1 cellular context compared by ENCODE assay signal in the genomic region with DNA sequence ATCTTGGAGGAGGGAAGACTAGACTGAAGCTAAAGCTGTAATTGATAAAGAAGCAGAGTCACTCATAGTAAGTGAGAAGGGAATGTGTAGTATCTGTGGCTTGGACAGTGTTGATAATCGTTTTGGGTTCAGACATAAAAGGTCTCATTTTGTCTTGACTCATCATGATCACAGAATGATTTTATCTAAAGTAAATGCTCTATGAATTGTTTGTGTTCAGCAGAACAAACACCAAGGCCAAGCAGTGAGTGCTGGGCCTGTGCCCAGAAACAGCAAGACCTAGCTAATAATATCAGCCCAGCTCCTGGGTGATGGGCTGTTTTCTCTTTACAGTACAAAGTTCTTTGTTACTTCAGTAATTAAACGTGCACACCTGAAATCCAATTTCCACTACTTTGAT.
A peak's percentile ranks its signal among the peaks of the same experiment; 100 is the strongest.
TF ChIP-seq lines count a peak whose summit lies in the region.

No MANE protein-coding gene starts in this region.

TF ChIP-seq in HepG2, 621 proteins besides CTCF, POLR2A, EP300 and RAD21 (continued from another document and continues in another):
- TF ChIP-seq, protein P1, sequence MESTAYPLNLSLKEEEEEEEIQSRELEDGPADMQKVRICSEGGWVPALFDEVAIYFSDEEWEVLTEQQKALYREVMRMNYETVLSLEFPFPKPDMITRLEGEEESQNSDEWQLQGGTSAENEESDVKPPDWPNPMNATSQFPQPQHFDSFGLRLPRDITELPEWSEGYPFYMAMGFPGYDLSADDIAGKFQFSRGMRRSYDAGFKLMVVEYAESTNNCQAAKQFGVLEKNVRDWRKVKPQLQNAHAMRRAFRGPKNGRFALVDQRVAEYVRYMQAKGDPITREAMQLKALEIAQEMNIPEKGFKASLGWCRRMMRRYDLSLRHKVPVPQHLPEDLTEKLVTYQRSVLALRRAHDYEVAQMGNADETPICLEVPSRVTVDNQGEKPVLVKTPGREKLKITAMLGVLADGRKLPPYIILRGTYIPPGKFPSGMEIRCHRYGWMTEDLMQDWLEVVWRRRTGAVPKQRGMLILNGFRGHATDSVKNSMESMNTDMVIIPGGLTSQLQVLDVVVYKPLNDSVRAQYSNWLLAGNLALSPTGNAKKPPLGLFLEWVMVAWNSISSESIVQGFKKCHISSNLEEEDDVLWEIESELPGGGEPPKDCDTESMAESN (CRISPR knock-in tag; conservative IDR thresholded peaks at IDR 0.05): no peak
- TF ChIP-seq SKI (IDR thresholded peaks at IDR 0.05; ENCODE audit: partially characterized antibody) (peak; percentile 12), FOXJ3 (CRISPR knock-in tag; IDR thresholded peaks at IDR 0.05; ENCODE audit: borderline replicate concordance) (peak; percentile 80; the same call in 1 of the 2 replicates), TCF12 (IDR thresholded peaks at IDR 0.05) (no peak), TCF12 (CRISPR knock-in tag; IDR thresholded peaks at IDR 0.05) (no peak), ZFAT (CRISPR knock-in tag; conservative IDR thresholded peaks at IDR 0.05) (no peak), ZMYM3 (CRISPR knock-in tag; IDR thresholded peaks at IDR 0.05) (no peak), RXRB (CRISPR knock-in tag; IDR thresholded peaks at IDR 0.05; ENCODE audit: borderline replicate concordance) (peak; percentile 52; the same call in 1 of the 2 replicates), ZFY (CRISPR knock-in tag; IDR thresholded peaks at IDR 0.05) (0 out of 2 replicates have a peak, but pooled peaks have one; percentile 23), MED8 (CRISPR knock-in tag; IDR thresholded peaks at IDR 0.05; ENCODE audit: insufficient replicate concordance) (no peak), MTF1 (CRISPR knock-in tag; IDR thresholded peaks at IDR 0.05) (no peak), NKX3-1 (CRISPR knock-in tag; IDR thresholded peaks at IDR 0.05) (no peak), FOXA3 (CRISPR knock-in tag; IDR thresholded peaks at IDR 0.05) (peak; percentile 83), ZBTB7A (CRISPR knock-in tag; IDR thresholded peaks at IDR 0.05) (no peak), FOXP1 (IDR thresholded peaks at IDR 0.05) (no peak), FOXP1 (CRISPR knock-in tag; IDR thresholded peaks at IDR 0.05) (peak; percentile 84), GATA4 (IDR thresholded peaks at IDR 0.05; ENCODE audit: borderline replicate concordance, low read depth) (peak; percentile 92; the same call in 1 of the 2 replicates), RAD51 (IDR thresholded peaks at IDR 0.05; ENCODE audit: borderline replicate concordance) (no peak), TEAD3 (CRISPR knock-in tag; optimal IDR thresholded peaks at IDR 0.05; ENCODE audit: borderline replicate concordance) (peak; percentile 43), EHMT2 (IDR thresholded peaks at IDR 0.05; ENCODE audit: borderline replicate concordance, low read depth, low read length) (peak; percentile 56; the same call in 1 of the 2 replicates), ZFX (CRISPR knock-in tag; IDR thresholded peaks at IDR 0.05; ENCODE audit: low read depth) (0 out of 2 replicates have a peak, but pooled peaks have one; percentile 22), ZMAT3 (CRISPR knock-in tag; conservative IDR thresholded peaks at IDR 0.05) (no peak), ZNF484 (CRISPR knock-in tag; IDR thresholded peaks at IDR 0.05; ENCODE audit: borderline replicate concordance, low read depth) (no peak), ZNF317 (CRISPR knock-in tag; IDR thresholded peaks at IDR 0.05) (0 out of 2 replicates have a peak, but pooled peaks have one; percentile 27), TCF7L2 (IDR thresholded peaks at IDR 0.05; ENCODE audit: low read depth, low read length) (peak; percentile 44; the same call in 1 of the 2 replicates), ZNF451 (CRISPR knock-in tag; IDR thresholded peaks at IDR 0.05) (no peak), MIER3 (CRISPR knock-in tag; IDR thresholded peaks at IDR 0.05; ENCODE audit: borderline replicate concordance) (peak; percentile 59; the same call in 1 of the 2 replicates), MEF2D (CRISPR knock-in tag; IDR thresholded peaks at IDR 0.05) (peak; percentile 61; the same call in 1 of the 2 replicates), ZKSCAN8 (CRISPR knock-in tag; IDR thresholded peaks at IDR 0.05; ENCODE audit: borderline replicate concordance) (peak; percentile 81; the same call in 1 of the 2 replicates), ZNF761 (CRISPR knock-in tag; conservative IDR thresholded peaks at IDR 0.05) (no peak), ZBTB42 (CRISPR knock-in tag; IDR thresholded peaks at IDR 0.05) (no peak), MTF2 (CRISPR knock-in tag; IDR thresholded peaks at IDR 0.05; ENCODE audit: borderline replicate concordance) (no peak), KAT8 (CRISPR knock-in tag; IDR thresholded peaks at IDR 0.05) (peak; percentile 52), MIER2 (CRISPR knock-in tag; IDR thresholded peaks at IDR 0.05) (0 out of 2 replicates have a peak, but pooled peaks have one; percentile 30), NR3C1 (CRISPR knock-in tag; IDR thresholded peaks at IDR 0.05) (no peak), ZNF367 (CRISPR knock-in tag; IDR thresholded peaks at IDR 0.05; ENCODE audit: borderline replicate concordance) (no peak), ZNF101 (CRISPR knock-in tag; IDR thresholded peaks at IDR 0.05; ENCODE audit: borderline replicate concordance, low read depth) (no peak)
- TF ChIP-seq, protein P2, sequence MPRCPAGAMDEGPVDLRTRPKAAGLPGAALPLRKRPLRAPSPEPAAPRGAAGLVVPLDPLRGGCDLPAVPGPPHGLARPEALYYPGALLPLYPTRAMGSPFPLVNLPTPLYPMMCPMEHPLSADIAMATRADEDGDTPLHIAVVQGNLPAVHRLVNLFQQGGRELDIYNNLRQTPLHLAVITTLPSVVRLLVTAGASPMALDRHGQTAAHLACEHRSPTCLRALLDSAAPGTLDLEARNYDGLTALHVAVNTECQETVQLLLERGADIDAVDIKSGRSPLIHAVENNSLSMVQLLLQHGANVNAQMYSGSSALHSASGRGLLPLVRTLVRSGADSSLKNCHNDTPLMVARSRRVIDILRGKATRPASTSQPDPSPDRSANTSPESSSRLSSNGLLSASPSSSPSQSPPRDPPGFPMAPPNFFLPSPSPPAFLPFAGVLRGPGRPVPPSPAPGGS (CRISPR knock-in tag; IDR thresholded peaks at IDR 0.05): no peak
- TF ChIP-seq, protein P3, sequence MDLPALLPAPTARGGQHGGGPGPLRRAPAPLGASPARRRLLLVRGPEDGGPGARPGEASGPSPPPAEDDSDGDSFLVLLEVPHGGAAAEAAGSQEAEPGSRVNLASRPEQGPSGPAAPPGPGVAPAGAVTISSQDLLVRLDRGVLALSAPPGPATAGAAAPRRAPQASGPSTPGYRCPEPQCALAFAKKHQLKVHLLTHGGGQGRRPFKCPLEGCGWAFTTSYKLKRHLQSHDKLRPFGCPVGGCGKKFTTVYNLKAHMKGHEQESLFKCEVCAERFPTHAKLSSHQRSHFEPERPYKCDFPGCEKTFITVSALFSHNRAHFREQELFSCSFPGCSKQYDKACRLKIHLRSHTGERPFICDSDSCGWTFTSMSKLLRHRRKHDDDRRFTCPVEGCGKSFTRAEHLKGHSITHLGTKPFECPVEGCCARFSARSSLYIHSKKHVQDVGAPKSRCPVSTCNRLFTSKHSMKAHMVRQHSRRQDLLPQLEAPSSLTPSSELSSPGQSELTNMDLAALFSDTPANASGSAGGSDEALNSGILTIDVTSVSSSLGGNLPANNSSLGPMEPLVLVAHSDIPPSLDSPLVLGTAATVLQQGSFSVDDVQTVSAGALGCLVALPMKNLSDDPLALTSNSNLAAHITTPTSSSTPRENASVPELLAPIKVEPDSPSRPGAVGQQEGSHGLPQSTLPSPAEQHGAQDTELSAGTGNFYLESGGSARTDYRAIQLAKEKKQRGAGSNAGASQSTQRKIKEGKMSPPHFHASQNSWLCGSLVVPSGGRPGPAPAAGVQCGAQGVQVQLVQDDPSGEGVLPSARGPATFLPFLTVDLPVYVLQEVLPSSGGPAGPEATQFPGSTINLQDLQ (CRISPR knock-in tag; IDR thresholded peaks at IDR 0.05): no peak
- TF ChIP-seq, protein P4, sequence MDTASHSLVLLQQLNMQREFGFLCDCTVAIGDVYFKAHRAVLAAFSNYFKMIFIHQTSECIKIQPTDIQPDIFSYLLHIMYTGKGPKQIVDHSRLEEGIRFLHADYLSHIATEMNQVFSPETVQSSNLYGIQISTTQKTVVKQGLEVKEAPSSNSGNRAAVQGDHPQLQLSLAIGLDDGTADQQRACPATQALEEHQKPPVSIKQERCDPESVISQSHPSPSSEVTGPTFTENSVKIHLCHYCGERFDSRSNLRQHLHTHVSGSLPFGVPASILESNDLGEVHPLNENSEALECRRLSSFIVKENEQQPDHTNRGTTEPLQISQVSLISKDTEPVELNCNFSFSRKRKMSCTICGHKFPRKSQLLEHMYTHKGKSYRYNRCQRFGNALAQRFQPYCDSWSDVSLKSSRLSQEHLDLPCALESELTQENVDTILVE (CRISPR knock-in tag; IDR thresholded peaks at IDR 0.05): no peak
- TF ChIP-seq, protein P5, sequence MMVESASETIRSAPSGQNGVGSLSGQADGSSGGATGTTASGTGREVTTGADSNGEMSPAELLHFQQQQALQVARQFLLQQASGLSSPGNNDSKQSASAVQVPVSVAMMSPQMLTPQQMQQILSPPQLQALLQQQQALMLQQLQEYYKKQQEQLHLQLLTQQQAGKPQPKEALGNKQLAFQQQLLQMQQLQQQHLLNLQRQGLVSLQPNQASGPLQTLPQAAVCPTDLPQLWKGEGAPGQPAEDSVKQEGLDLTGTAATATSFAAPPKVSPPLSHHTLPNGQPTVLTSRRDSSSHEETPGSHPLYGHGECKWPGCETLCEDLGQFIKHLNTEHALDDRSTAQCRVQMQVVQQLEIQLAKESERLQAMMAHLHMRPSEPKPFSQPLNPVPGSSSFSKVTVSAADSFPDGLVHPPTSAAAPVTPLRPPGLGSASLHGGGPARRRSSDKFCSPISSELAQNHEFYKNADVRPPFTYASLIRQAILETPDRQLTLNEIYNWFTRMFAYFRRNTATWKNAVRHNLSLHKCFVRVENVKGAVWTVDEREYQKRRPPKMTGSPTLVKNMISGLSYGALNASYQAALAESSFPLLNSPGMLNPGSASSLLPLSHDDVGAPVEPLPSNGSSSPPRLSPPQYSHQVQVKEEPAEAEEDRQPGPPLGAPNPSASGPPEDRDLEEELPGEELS (CRISPR knock-in tag; IDR thresholded peaks at IDR 0.05): peak; percentile 92
- TF ChIP-seq, protein P6, sequence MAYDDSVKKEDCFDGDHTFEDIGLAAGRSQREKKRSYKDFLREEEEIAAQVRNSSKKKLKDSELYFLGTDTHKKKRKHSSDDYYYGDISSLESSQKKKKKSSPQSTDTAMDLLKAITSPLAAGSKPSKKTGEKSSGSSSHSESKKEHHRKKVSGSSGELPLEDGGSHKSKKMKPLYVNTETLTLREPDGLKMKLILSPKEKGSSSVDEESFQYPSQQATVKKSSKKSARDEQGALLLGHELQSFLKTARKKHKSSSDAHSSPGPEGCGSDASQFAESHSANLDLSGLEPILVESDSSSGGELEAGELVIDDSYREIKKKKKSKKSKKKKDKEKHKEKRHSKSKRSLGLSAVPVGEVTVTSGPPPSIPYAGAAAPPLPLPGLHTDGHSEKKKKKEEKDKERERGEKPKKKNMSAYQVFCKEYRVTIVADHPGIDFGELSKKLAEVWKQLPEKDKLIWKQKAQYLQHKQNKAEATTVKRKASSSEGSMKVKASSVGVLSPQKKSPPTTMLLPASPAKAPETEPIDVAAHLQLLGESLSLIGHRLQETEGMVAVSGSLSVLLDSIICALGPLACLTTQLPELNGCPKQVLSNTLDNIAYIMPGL (CRISPR knock-in tag; IDR thresholded peaks at IDR 0.05; ENCODE audit: borderline replicate concordance in 1 of 2, low read depth in 1 of 2): no peak
- TF ChIP-seq, protein P7, sequence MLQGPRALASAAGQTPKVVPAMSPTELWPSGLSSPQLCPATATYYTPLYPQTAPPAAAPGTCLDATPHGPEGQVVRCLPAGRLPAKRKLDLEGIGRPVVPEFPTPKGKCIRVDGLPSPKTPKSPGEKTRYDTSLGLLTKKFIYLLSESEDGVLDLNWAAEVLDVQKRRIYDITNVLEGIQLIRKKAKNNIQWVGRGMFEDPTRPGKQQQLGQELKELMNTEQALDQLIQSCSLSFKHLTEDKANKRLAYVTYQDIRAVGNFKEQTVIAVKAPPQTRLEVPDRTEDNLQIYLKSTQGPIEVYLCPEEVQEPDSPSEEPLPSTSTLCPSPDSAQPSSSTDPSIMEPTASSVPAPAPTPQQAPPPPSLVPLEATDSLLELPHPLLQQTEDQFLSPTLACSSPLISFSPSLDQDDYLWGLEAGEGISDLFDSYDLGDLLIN (CRISPR knock-in tag; IDR thresholded peaks at IDR 0.05; ENCODE audit: borderline replicate concordance): no peak
- TF ChIP-seq, protein P8, sequence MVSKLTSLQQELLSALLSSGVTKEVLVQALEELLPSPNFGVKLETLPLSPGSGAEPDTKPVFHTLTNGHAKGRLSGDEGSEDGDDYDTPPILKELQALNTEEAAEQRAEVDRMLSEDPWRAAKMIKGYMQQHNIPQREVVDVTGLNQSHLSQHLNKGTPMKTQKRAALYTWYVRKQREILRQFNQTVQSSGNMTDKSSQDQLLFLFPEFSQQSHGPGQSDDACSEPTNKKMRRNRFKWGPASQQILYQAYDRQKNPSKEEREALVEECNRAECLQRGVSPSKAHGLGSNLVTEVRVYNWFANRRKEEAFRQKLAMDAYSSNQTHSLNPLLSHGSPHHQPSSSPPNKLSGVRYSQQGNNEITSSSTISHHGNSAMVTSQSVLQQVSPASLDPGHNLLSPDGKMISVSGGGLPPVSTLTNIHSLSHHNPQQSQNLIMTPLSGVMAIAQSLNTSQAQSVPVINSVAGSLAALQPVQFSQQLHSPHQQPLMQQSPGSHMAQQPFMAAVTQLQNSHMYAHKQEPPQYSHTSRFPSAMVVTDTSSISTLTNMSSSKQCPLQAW (CRISPR knock-in tag; IDR thresholded peaks at IDR 0.05): peak; percentile 41; the same call in 1 of the 2 replicates
- TF ChIP-seq, protein P9, sequence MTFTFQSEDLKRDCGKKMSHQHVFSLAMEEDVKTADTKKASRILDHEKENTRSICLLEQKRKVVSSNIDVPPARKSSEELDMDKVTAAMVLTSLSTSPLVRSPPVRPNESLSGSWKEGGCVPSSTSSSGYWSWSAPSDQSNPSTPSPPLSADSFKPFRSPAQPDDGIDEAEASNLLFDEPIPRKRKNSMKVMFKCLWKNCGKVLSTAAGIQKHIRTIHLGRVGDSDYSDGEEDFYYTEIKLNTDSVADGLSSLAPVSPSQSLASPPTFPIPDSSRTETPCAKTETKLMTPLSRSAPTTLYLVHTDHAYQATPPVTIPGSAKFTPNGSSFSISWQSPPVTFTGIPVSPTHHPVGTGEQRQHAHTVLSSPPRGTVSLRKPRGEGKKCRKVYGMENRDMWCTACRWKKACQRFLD (CRISPR knock-in tag; IDR thresholded peaks at IDR 0.05; ENCODE audit: borderline replicate concordance): no peak
- TF ChIP-seq, protein P10, sequence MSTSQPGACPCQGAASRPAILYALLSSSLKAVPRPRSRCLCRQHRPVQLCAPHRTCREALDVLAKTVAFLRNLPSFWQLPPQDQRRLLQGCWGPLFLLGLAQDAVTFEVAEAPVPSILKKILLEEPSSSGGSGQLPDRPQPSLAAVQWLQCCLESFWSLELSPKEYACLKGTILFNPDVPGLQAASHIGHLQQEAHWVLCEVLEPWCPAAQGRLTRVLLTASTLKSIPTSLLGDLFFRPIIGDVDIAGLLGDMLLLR (CRISPR knock-in tag; IDR thresholded peaks at IDR 0.05): no peak
- TF ChIP-seq, protein P11, sequence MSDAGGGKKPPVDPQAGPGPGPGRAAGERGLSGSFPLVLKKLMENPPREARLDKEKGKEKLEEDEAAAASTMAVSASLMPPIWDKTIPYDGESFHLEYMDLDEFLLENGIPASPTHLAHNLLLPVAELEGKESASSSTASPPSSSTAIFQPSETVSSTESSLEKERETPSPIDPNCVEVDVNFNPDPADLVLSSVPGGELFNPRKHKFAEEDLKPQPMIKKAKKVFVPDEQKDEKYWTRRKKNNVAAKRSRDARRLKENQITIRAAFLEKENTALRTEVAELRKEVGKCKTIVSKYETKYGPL (CRISPR knock-in tag; IDR thresholded peaks at IDR 0.05): no peak
